Comparison of ENCODE assay signal across 8 cellular contexts in genomic region chr6:109690740-109691687, GRCh38. TPM values are rescaled to one million over a fixed set of nuclear protein-coding genes. Genes with fewer than 3 reads are reported as not detected.
DNase-seq lines count a peak whose midpoint lies in the region; ATAC-seq and TF ChIP-seq lines count a peak whose summit lies in the region.

TSS of gene AK9 (minus strand) at chr6:109691202. CDS start at chr6:109675745, 15,457 bp downstream.
TSS of gene FIG4 (plus strand) at chr6:109691296. CDS start at chr6:109691436, 140 bp downstream.

- H2AFZ ChIP-seq in SU-DHL-6 (ENCODE audit: low read depth, low read length, severe bottlenecking) = peak within 1 kb of the TSS; percentile 90

- WGBS in heart left ventricle, 4 donors = 0 to 1% (median 1%) methylated on average over 31 to 48 of the region's 48 CpGs
- WGBS in upper lobe of left lung, 2 donors = 1 to 2% methylated on average over 30 to 47 of the region's 48 CpGs

- peaks cover 9% of the 10 kb centered on the region; the same call in 1 of the 2 replicates for H3F3A ChIP-seq in SU-DHL-6 (ENCODE audit: insufficient read depth)

- peak; percentile 33 for TF ChIP-seq CTCF in GM12873 (IDR thresholded peaks at IDR 0.05; ENCODE audit: insufficient read depth, low read depth, low read length, missing control alignments)
- peak; percentile 19 for TF ChIP-seq CTCF in SU-DHL-6 (IDR thresholded peaks at IDR 0.05; ENCODE audit: insufficient read depth, low read length, poor library complexity, severe bottlenecking)
- TF ChIP-seq CTCF in heart left ventricle (IDR thresholded peaks at IDR 0.05) = peak in 6 of 12 donors; percentile 12 to 42 (median 21)
- peak in 3 of 6 experiments; percentile 18 to 30 (median 20) for TF ChIP-seq CTCF in upper lobe of left lung (IDR thresholded peaks at IDR 0.05)

- H3K27ac ChIP-seq in SU-DHL-6 (ENCODE audit: low read depth, low read length) = no peak within 1 kb of the TSS
- H3K27ac ChIP-seq in heart left ventricle = peak within 1 kb of the TSS; percentile 64 to 95 (median 82)
- peak within 1 kb of the TSS; percentile 84 to 94 (median 90) for H3K27ac ChIP-seq in upper lobe of left lung

- intact Hi-C loops in heart left ventricle (cut with DNase I) = loop anchor here in 6 of 10 donors (5.0 to 10.0 kb wide), 4 partner anchors 164 to 494 kb away; partner anchors contain the start of genes CDC40 (in 3 of the 6) and ZBTB24 (in 1 of the 6)

- no peaks in the 10 kb centered on the region for H3K9me3 ChIP-seq in SU-DHL-6 (ENCODE audit: insufficient read depth, low read length)
- no peaks in the 10 kb centered on the region for H3K9me3 ChIP-seq in adipocyte (ENCODE audit: control insufficient read depth, low read length)
- H3K9me3 ChIP-seq in heart left ventricle = no peaks in the 10 kb centered on the region
- H3K9me3 ChIP-seq in upper lobe of left lung = no peaks in the 10 kb centered on the region

- H3K4me3 ChIP-seq in SU-DHL-6 (ENCODE audit: insufficient read depth, low read length, poor library complexity, severe bottlenecking) = peak within 1 kb of the TSS; percentile 83
- H3K4me3 ChIP-seq in adipocyte (ENCODE audit: low read length) = peak within 1 kb of the TSS; percentile 97
- H3K4me3 ChIP-seq in heart left ventricle = peak within 1 kb of the TSS; percentile 57 to 97 (median 80)
- peak within 1 kb of the TSS; percentile 61 to 88 (median 72) for H3K4me3 ChIP-seq in upper lobe of left lung

- H3K79me2 ChIP-seq in SU-DHL-6 (ENCODE audit: insufficient read depth, low read length) = no peaks in the 10 kb centered on the region

- no peaks in the 10 kb centered on the region for H3K9me2 ChIP-seq in SU-DHL-6 (replicated peaks; ENCODE audit: insufficient read depth, low read length)

- H3K4me1 ChIP-seq in adipocyte (ENCODE audit: control insufficient read depth, insufficient read depth, low read length) (peaks cover 29% of the 10 kb centered on the region), heart left ventricle (peaks cover 0 to 34% (median 15%) of the 10 kb centered on the region in 12 donors), upper lobe of left lung (peaks cover 15 to 22% (median 20%) of the 10 kb centered on the region in 4 donors)

- H3K4me2 ChIP-seq in SU-DHL-6 (ENCODE audit: low read depth, low read length, poor library complexity, severe bottlenecking) = peak within 1 kb of the TSS; percentile 78

- TF ChIP-seq POLR2A in heart left ventricle (IDR thresholded peaks at IDR 0.05) = peak in 1 of 2 donors; percentile 64
- peak in 3 of 4 donors; percentile 27 to 73 (median 46) for TF ChIP-seq POLR2A in upper lobe of left lung (IDR thresholded peaks at IDR 0.05)

- ATAC-seq in HG02759 (IDR thresholded peaks at IDR 0.05; ENCODE audit: unreplicated experiment) = peak; percentile 98
- peak; percentile 99 for ATAC-seq in heart left ventricle
- peak; percentile 98 to 99 for ATAC-seq in upper lobe of left lung (ENCODE audit: low FRiP score in 2 of 2)

- peak within 1 kb of the TSS; percentile 60 for H3K9ac ChIP-seq in SU-DHL-6 (ENCODE audit: low read length)
- H3K9ac ChIP-seq in adipocyte (ENCODE audit: low read length) = peak within 1 kb of the TSS; percentile 92

- TF ChIP-seq EP300 in upper lobe of left lung (IDR thresholded peaks at IDR 0.05) = peak in 1 of 4 donors; percentile 22

- H3K27me3 ChIP-seq in SU-DHL-6 (ENCODE audit: low read length) (no peaks in the 10 kb centered on the region), adipocyte (replicated peaks; ENCODE audit: control insufficient read depth, insufficient read depth, low read length) (no peaks in the 10 kb centered on the region), heart left ventricle (no peaks in the 10 kb centered on the region), upper lobe of left lung (no peaks in the 10 kb centered on the region)

- no peaks in the 10 kb centered on the region for H4K20me1 ChIP-seq in SU-DHL-6 (ENCODE audit: low read depth, low read length)

- DNase-seq in NCI-H128 (lab: John Stamatoyannopoulos, UW; ENCODE audit: unreplicated experiment) (peak; percentile 93), adipocyte (ENCODE audit: low read depth) (peak; percentile 98), heart left ventricle (peak; percentile 92 to 95 (median 94)), pons (ENCODE audit: low spot score) (peak; percentile 98), upper lobe of left lung (peak; percentile 97 to 98)

- H3K36me3 ChIP-seq in SU-DHL-6 (ENCODE audit: low read length) (no peaks in the 10 kb centered on the region), adipocyte (ENCODE audit: control insufficient read depth, insufficient read depth, low read length, severe bottlenecking) (no peaks in the 10 kb centered on the region), heart left ventricle (peaks cover 0 to 5% (median 0%) of the 10 kb centered on the region in 9 donors), upper lobe of left lung (no peaks in the 10 kb centered on the region)

RNA-seq across cellular contexts. Expression of gene AK9, which starts in this region (rescaled TPM):
- total RNA-seq in heart left ventricle (10 to 100 TPM in 5 of 9 donors, 1 to 10 TPM in 4; 7.7 to 17.0 (median 10.6) TPM), upper lobe of left lung (10 to 100 TPM in 3 of 6 donors, 1 to 10 TPM in 3; 5.9 to 48.2 (median 13.0) TPM)
- polyA plus RNA-seq in heart left ventricle = 1 to 10 TPM; 6.6 to 6.9 TPM

RNA-seq across cellular contexts. Expression of gene FIG4, which starts in this region (rescaled TPM):
- total RNA-seq in heart left ventricle (10 to 100 TPM in 6 of 9 donors, 1 to 10 TPM in 3; 6.9 to 17.2 (median 10.4) TPM), upper lobe of left lung (10 to 100 TPM; 10.4 to 30.8 (median 27.5) TPM)
- 1 to 10 TPM; 4.8 to 9.3 TPM for polyA plus RNA-seq in heart left ventricle
